ENCODE assay signal across 17 cellular contexts in the genomic region with DNA sequence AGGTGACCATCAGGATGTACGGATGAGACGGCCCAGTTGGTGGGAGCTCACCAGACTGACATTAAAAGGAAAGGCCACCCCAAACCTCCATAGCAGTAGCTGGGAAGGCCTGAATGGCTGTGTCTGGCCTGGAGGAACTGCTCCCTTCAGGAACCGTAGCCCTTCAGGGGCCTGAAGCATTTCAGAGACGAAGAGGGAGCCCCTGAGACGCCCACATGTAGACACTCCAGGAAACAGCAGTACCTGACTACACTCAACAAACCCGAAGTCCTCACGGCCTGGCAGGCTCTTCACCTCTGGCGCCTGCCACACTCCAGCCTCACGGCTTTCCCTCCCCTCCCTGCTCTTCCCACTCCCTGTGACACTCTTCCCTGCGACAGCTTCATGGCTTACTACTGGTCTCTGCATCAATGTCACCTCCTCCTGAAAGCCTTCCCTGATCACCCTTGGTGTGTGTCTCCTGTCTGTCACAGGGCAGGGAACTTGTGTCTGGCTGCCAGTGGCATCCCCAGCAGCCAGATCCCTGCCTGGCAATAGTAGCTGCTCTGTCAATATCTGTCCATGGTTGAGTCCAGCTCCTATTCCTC.
"Had no signal": no experiment of that assay in that cellular context is flagged by ENCODE, and none has a peak within 500 bp of the region (broad histone marks: within the 10 kb centered on the region; RNA-seq: fewer than 3 reads in every experiment).

No MANE protein-coding gene starts in this region.

- H3K4me3 ChIP-seq: colonic mucosa, skin epidermis, testis had no signal

- ATAC-seq: activated naive CD8-positive, alpha-beta T cell treated with anti-CD3 and anti-CD28 coated beads, Interleukin-2, amount 50 U/mL, for 24 hours; left lobe of liver had no signal

- H3K27ac Mint-ChIP-seq: activated CD4-positive, alpha-beta memory T cell treated with anti-CD3 and anti-CD28 coated beads for 36 hours; activated naive CD8-positive, alpha-beta T cell treated with anti-CD3 and anti-CD28 coated beads, Interleukin-2, amount 50 U/mL, for 24 hours; brain; endodermal cell; progenitor cell of endocrine pancreas had no signal

- H3K4me1 ChIP-seq: colonic mucosa, testis had no signal

- H3K9me3 Mint-ChIP-seq: activated CD4-positive, alpha-beta memory T cell treated with anti-CD3 and anti-CD28 coated beads for 36 hours; activated naive CD8-positive, alpha-beta T cell treated with anti-CD3 and anti-CD28 coated beads, Interleukin-2, amount 50 U/mL, for 24 hours; central memory CD8-positive, alpha-beta T cell; endodermal cell; neural crest cell had no signal

- H3K4me3 Mint-ChIP-seq: activated CD4-positive, alpha-beta memory T cell treated with anti-CD3 and anti-CD28 coated beads for 36 hours; activated naive CD8-positive, alpha-beta T cell treated with anti-CD3 and anti-CD28 coated beads, Interleukin-2, amount 50 U/mL, for 24 hours; brain; central memory CD8-positive, alpha-beta T cell; endodermal cell; neural crest cell had no signal

- H3K9me3 ChIP-seq: colonic mucosa, testis had no signal

- H3K27me3 Mint-ChIP-seq: activated naive CD8-positive, alpha-beta T cell treated with anti-CD3 and anti-CD28 coated beads, Interleukin-2, amount 50 U/mL, for 24 hours had no signal

- H3K36me3 Mint-ChIP-seq: activated CD4-positive, alpha-beta memory T cell treated with anti-CD3 and anti-CD28 coated beads for 36 hours; brain had no signal

- H3K27ac ChIP-seq: colonic mucosa, epithelial cell of prostate, skin epidermis, testis, WERI-Rb-1 had no signal

- FAIRE-seq: keratinocyte had no signal

- H3K27me3 ChIP-seq: colonic mucosa, testis had no signal

- H3K36me3 ChIP-seq: colonic mucosa, WERI-Rb-1 had no signal

- DNase-seq: activated CD4-positive, alpha-beta memory T cell treated with anti-CD3 and anti-CD28 coated beads for 36 hours; activated naive CD8-positive, alpha-beta T cell treated with anti-CD3 and anti-CD28 coated beads, Interleukin-2, amount 50 U/mL, for 24 hours; colonic mucosa; foreskin fibroblast; stimulated activated CD4-positive, alpha-beta T cell treated with anti-CD3 and anti-CD28 coated beads, Interleukin-15, amount 100 ng/mL, for 24 hours; stimulated activated CD4-positive, alpha-beta T cell treated with anti-CD3 and anti-CD28 coated beads, Interleukin-2, amount 100 ng/mL, for 48 hours; testis; WERI-Rb-1 had no signal

- H3K4me1 Mint-ChIP-seq: brain; central memory CD8-positive, alpha-beta T cell had no signal
